In the genomic region with DNA sequence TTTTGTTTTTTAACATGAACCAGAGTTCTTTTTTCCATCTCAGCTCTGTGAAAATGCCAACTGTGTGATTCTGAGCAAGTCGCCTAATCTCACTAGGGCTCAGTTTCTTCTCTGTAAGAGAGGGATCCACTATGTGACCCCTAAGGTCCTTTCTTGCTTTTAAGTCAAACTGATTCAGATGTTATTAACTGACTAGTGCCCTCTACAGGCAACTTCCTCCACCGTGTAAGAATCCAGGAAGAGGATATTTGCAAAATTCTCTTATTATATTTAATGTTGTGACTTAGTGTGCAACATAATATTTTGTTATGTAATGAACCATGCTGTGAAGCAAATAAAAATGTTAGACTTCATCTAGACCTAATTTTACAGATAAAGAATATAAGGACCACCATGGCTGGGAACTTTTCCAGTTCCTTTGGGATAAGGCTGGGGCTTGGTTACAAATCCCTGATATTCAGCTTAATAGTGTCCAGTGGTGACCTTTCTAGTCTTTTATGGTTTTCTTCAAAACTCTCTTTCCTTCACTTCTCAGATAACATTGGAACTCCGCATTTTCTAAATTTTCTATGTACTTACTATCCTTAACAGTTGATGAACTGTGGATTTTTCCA, we compare ENCODE assay signal across 8 cellular contexts.
DNase-seq lines count a peak whose midpoint lies in the region; ATAC-seq, FAIRE-seq and TF ChIP-seq lines count a peak whose summit lies in the region.

No MANE protein-coding gene starts in this region.

- peak; percentile 9 for DNase-seq in NK-92 treated with Interleukin-12 subunit alpha and Interleukin-12 subunit beta, amount 100 ng/mL, for 24 hours (lab: John Stamatoyannopoulos, UW)
- no peak for DNase-seq in NK-92 (lab: John Stamatoyannopoulos, UW; ENCODE audit: unreplicated experiment)
- peak; percentile 16 to 40 for DNase-seq in SHP77 (lab: John Stamatoyannopoulos, UW)
- no peak for DNase-seq in breast epithelium (ENCODE audit: low spot score in 2 of 2)
- peak in 1 of 2 donors; percentile 49 for DNase-seq in left colon
- DNase-seq in stimulated activated naive CD8-positive, alpha-beta T cell treated with anti-CD3 and anti-CD28 coated beads, Interleukin-15, Interleukin-2, amounts not matched to agents 100 U/mL and 50 U/mL, for 24 hours, result peak; percentile 48
- no peak for DNase-seq in urothelium cell line (ENCODE audit: low spot score)

- no peak overlapping the region for H3K4me3 ChIP-seq in breast epithelium

- no peak for TF ChIP-seq POLR2A in breast epithelium (IDR thresholded peaks at IDR 0.05)

- peak overlapping the region in 1 of 2 donors; percentile 43 for H3K27ac ChIP-seq in breast epithelium

- ATAC-seq in HG02759 (IDR thresholded peaks at IDR 0.05; ENCODE audit: unreplicated experiment) (peak; percentile 63), left colon (peak; percentile 42)
- no peak for ATAC-seq in stimulated activated naive CD8-positive, alpha-beta T cell treated with anti-CD3 and anti-CD28 coated beads, Interleukin-15, Interleukin-2, amounts not matched to agents 100 U/mL and 50 U/mL, for 24 hours

- FAIRE-seq in urothelium cell line (lab: Jason Lieb, UNC), result no peak

- no peaks in the 10 kb centered on the region for H3K4me1 ChIP-seq in breast epithelium

- TF ChIP-seq CTCF in breast epithelium (IDR thresholded peaks at IDR 0.05), result peak in 2 of 3 donors; percentile 46 to 56

- H3K9me3 ChIP-seq in breast epithelium, result no peaks in the 10 kb centered on the region

- no peaks in the 10 kb centered on the region for H3K27me3 ChIP-seq in breast epithelium

- intact Hi-C loops in breast epithelium (cut with DNase I; ENCODE audit: low total_unique reads), result no loop called here
- intact Hi-C loops in left colon (cut with DNase I, micrococcal nuclease), result loop anchor here in 1 of 2 donors (5.0 kb wide), 1 partner anchor 173 kb away; no protein-coding TSS in a partner anchor

- H3K36me3 ChIP-seq in breast epithelium, result no peaks in the 10 kb centered on the region

Comparison
In these comparisons a context has a peak if more than half of its experiments do, and no peak if none do; other contexts are left out.
1. DNase-seq: peak in NK-92 treated with Interleukin-12 subunit alpha and Interleukin-12 subunit beta, amount 100 ng/mL, for 24 hours (single experiment), SHP77 (2 of 2) and stimulated activated naive CD8-positive, alpha-beta T cell treated with anti-CD3 and anti-CD28 coated beads, Interleukin-15, Interleukin-2, amounts not matched to agents 100 U/mL and 50 U/mL, for 24 hours (single experiment); none in NK-92 (single experiment), breast epithelium (0 of 2) and urothelium cell line (single experiment).